Comparison of ENCODE assay signal across 18 cellular contexts in the genomic region with DNA sequence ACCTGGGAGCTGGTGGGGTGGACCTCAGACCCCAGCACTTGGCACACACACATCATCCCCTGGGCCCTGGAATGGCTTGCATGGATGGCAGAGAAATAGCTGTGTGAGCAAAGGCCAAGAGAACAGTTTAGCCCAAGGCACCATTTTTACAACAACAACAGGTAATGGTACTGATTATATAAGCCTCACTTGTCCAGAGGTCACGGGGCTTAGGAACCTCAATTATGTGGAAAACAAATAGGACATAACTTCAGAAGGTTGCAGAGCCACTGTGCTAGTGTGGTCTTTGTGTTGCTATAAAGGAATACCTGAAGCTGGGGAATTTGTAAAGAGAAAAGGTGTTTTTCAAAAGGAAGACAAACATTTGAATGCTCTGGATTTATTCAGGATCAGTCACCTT. TPM values are rescaled to one million over a fixed set of nuclear protein-coding genes. Genes with fewer than 3 reads are reported as not detected.
DNase-seq lines count a peak whose midpoint lies in the region; ATAC-seq and TF ChIP-seq lines count a peak whose summit lies in the region.
"Had no signal": no experiment of that assay in that cellular context is flagged by ENCODE, and none has a peak within 500 bp of the region (broad histone marks: within the 10 kb centered on the region; RNA-seq: fewer than 3 reads in every experiment).

No MANE protein-coding gene starts in this region.

- no peak for DNase-seq in activated CD8-positive, alpha-beta T cell treated with anti-CD3 and anti-CD28 coated beads, Interleukin-2, amount 10 ng/mL, durations not matched to agents 7 days and 5 days
- DNase-seq in activated CD8-positive, alpha-beta T cell treated with anti-CD3 and anti-CD28 coated beads for 36 hours = no peak
- DNase-seq in NCI-H69 (lab: John Stamatoyannopoulos, UW) (peak; percentile 65), neuronal stem cell (ENCODE audit: low spot score) (no peak), psoas muscle (no peak), NCI-H82 treated with DMSO at 0.1 percent for 48 hours (lab: John Stamatoyannopoulos, UW; ENCODE audit: unreplicated experiment) (no peak)
- no peak for DNase-seq in activated naive CD8-positive, alpha-beta T cell treated with anti-CD3 and anti-CD28 coated beads for 36 hours
- DNase-seq: AML-193; CD4-positive, alpha-beta T cell; DMS79; GDM1; H9; IMR-90 had no signal

- peaks cover 2% of the 10 kb centered on the region for H3K4me1 Mint-ChIP-seq in activated CD8-positive, alpha-beta T cell treated with anti-CD3 and anti-CD28 coated beads, Interleukin-2, amount 10 ng/mL, durations not matched to agents 7 days and 5 days (ENCODE audit: low read depth)
- peaks cover 4% of the 10 kb centered on the region for H3K4me1 Mint-ChIP-seq in activated CD8-positive, alpha-beta T cell treated with anti-CD3 and anti-CD28 coated beads for 36 hours (ENCODE audit: low read depth)
- H3K4me1 Mint-ChIP-seq in activated naive CD8-positive, alpha-beta T cell treated with anti-CD3 and anti-CD28 coated beads for 36 hours = peaks cover 3% of the 10 kb centered on the region

- H3K36me3 ChIP-seq in neuronal stem cell (replicated peaks in 1 of 2; ENCODE audit: control insufficient read depth in 2 of 2, insufficient read depth in 2 of 2, low read length in 2 of 2) = no peaks in the 10 kb centered on the region
- H3K36me3 ChIP-seq in psoas muscle (ENCODE audit: insufficient read depth in 1 of 2, low read depth in 1 of 2) = peaks cover 0 to 4% of the 10 kb centered on the region in 2 donors

- H2AFZ ChIP-seq in neuronal stem cell (ENCODE audit: low read length) = no peak overlapping the region

- no peak overlapping the region for H4K91ac ChIP-seq in neuronal stem cell (ENCODE audit: low read depth, low read length, poor library complexity)

- no peak overlapping the region for H2BK12ac ChIP-seq in neuronal stem cell (ENCODE audit: low read length)

- no peak overlapping the region for H2BK5ac ChIP-seq in neuronal stem cell (ENCODE audit: low read length)

- H4K8ac ChIP-seq in neuronal stem cell (ENCODE audit: low read depth, low read length) = no peak overlapping the region

- no peak for ATAC-seq in activated CD8-positive, alpha-beta T cell treated with anti-CD3 and anti-CD28 coated beads, Interleukin-2, amount 10 ng/mL, durations not matched to agents 7 days and 5 days
- ATAC-seq in activated CD8-positive, alpha-beta T cell treated with anti-CD3 and anti-CD28 coated beads for 36 hours = no peak
- no peak for ATAC-seq in psoas muscle
- ATAC-seq in HG02678 (IDR thresholded peaks at IDR 0.05; ENCODE audit: unreplicated experiment) = no peak
- ATAC-seq: A549 had no signal

- H3K36me3 Mint-ChIP-seq in activated CD8-positive, alpha-beta T cell treated with anti-CD3 and anti-CD28 coated beads, Interleukin-2, amount 10 ng/mL, durations not matched to agents 7 days and 5 days (ENCODE audit: low read depth) = no peaks in the 10 kb centered on the region
- no peaks in the 10 kb centered on the region for H3K36me3 Mint-ChIP-seq in activated CD8-positive, alpha-beta T cell treated with anti-CD3 and anti-CD28 coated beads for 36 hours (ENCODE audit: low read depth)
- H3K36me3 Mint-ChIP-seq in activated naive CD8-positive, alpha-beta T cell treated with anti-CD3 and anti-CD28 coated beads for 36 hours = no peaks in the 10 kb centered on the region

- no peak for TF ChIP-seq CTCF in activated CD8-positive, alpha-beta T cell treated with anti-CD3 and anti-CD28 coated beads for 36 hours (IDR thresholded peaks at IDR 0.05)
- no peak for TF ChIP-seq CTCF in psoas muscle (IDR thresholded peaks at IDR 0.05)

- H3K27me3 ChIP-seq in neuronal stem cell (ENCODE audit: control insufficient read depth in 3 of 3, insufficient read depth in 3 of 3, low read depth in 1 of 3, low read length in 3 of 3) (peaks cover 0 to 42% (median 0%) of the 10 kb centered on the region in 3 experiments), psoas muscle (ENCODE audit: insufficient read depth in 3 of 3, low read length in 2 of 3) (no peaks in the 10 kb centered on the region)

- H3K27me3 Mint-ChIP-seq in activated CD8-positive, alpha-beta T cell treated with anti-CD3 and anti-CD28 coated beads, Interleukin-2, amount 10 ng/mL, durations not matched to agents 7 days and 5 days (ENCODE audit: low read depth) = peaks cover 3% of the 10 kb centered on the region
- no peaks in the 10 kb centered on the region for H3K27me3 Mint-ChIP-seq in activated CD8-positive, alpha-beta T cell treated with anti-CD3 and anti-CD28 coated beads for 36 hours
- peaks cover 4% of the 10 kb centered on the region for H3K27me3 Mint-ChIP-seq in activated naive CD8-positive, alpha-beta T cell treated with anti-CD3 and anti-CD28 coated beads for 36 hours
- H3K27me3 Mint-ChIP-seq: CD4-positive, alpha-beta T cell had no signal

- H3K79me1 ChIP-seq in neuronal stem cell (ENCODE audit: low read depth, low read length) = no peaks in the 10 kb centered on the region

- H3K4ac ChIP-seq in neuronal stem cell (ENCODE audit: low read length) = no peak overlapping the region

- intact Hi-C loops in activated CD8-positive, alpha-beta T cell treated with anti-CD3 and anti-CD28 coated beads for 36 hours (cut with micrococcal nuclease) = no loop called here
- intact Hi-C loops in psoas muscle (cut with DNase I) = no loop called here

- no peak overlapping the region for H2AK5ac ChIP-seq in neuronal stem cell (ENCODE audit: low read depth, low read length)

- H2BK15ac ChIP-seq in neuronal stem cell (ENCODE audit: low read length) = no peak overlapping the region

- H3K14ac ChIP-seq in neuronal stem cell (ENCODE audit: low read length) = no peak overlapping the region

- no peaks in the 10 kb centered on the region for H3K9me3 Mint-ChIP-seq in activated CD8-positive, alpha-beta T cell treated with anti-CD3 and anti-CD28 coated beads, Interleukin-2, amount 10 ng/mL, durations not matched to agents 7 days and 5 days (ENCODE audit: insufficient read depth)
- H3K9me3 Mint-ChIP-seq in activated CD8-positive, alpha-beta T cell treated with anti-CD3 and anti-CD28 coated beads for 36 hours = no peaks in the 10 kb centered on the region
- no peaks in the 10 kb centered on the region for H3K9me3 Mint-ChIP-seq in activated naive CD8-positive, alpha-beta T cell treated with anti-CD3 and anti-CD28 coated beads for 36 hours
- H3K9me3 Mint-ChIP-seq: CD4-positive, alpha-beta T cell; H9 had no signal

- CTCF ChIA-PET in activated CD8-positive, alpha-beta T cell treated with anti-CD3 and anti-CD28 coated beads, Interleukin-2, amount 10 ng/mL, durations not matched to agents 7 days and 5 days (lab: Charles Lee) = no interaction called here
- CTCF ChIA-PET in activated CD8-positive, alpha-beta T cell treated with anti-CD3 and anti-CD28 coated beads for 36 hours (lab: Charles Lee) = no interaction called here

- no peak overlapping the region for H3K9ac ChIP-seq in neuronal stem cell (ENCODE audit: low read depth, low read length, poor library complexity)

- H3K27ac Mint-ChIP-seq in activated CD8-positive, alpha-beta T cell treated with anti-CD3 and anti-CD28 coated beads, Interleukin-2, amount 10 ng/mL, durations not matched to agents 7 days and 5 days = peak overlapping the region; percentile 12
- no peak overlapping the region for H3K27ac Mint-ChIP-seq in activated CD8-positive, alpha-beta T cell treated with anti-CD3 and anti-CD28 coated beads for 36 hours
- H3K27ac Mint-ChIP-seq in activated naive CD8-positive, alpha-beta T cell treated with anti-CD3 and anti-CD28 coated beads for 36 hours = no peak overlapping the region
- H3K27ac Mint-ChIP-seq: CD4-positive, alpha-beta T cell; H9 had no signal

- H3K4me2 ChIP-seq in neuronal stem cell (ENCODE audit: insufficient read depth, low read length, poor library complexity, severe bottlenecking) = no peak overlapping the region
- H3K4me2 ChIP-seq: A549 had no signal

- no peak overlapping the region for H3K23ac ChIP-seq in neuronal stem cell (ENCODE audit: low read depth, low read length, poor library complexity)

- H3K4me3 ChIP-seq in neuronal stem cell (ENCODE audit: low read length in 2 of 2) = no peak overlapping the region
- no peak overlapping the region for H3K4me3 ChIP-seq in psoas muscle
- H3K4me3 ChIP-seq: A549 had no signal

- no peak overlapping the region for H3K4me3 Mint-ChIP-seq in activated CD8-positive, alpha-beta T cell treated with anti-CD3 and anti-CD28 coated beads, Interleukin-2, amount 10 ng/mL, durations not matched to agents 7 days and 5 days
- H3K4me3 Mint-ChIP-seq in activated CD8-positive, alpha-beta T cell treated with anti-CD3 and anti-CD28 coated beads for 36 hours = no peak overlapping the region
- H3K4me3 Mint-ChIP-seq in activated naive CD8-positive, alpha-beta T cell treated with anti-CD3 and anti-CD28 coated beads for 36 hours = no peak overlapping the region
- H3K4me3 Mint-ChIP-seq: CD4-positive, alpha-beta T cell; H9 had no signal

- H3K9me3 ChIP-seq in neuronal stem cell (replicated peaks in 1 of 2; ENCODE audit: control insufficient read depth in 2 of 2, insufficient read depth in 1 of 2, low read depth in 1 of 2, low read length in 2 of 2) = no peaks in the 10 kb centered on the region
- H3K9me3 ChIP-seq in psoas muscle = no peaks in the 10 kb centered on the region
- H3K9me3 ChIP-seq: A549 had no signal

- H2BK120ac ChIP-seq in neuronal stem cell (ENCODE audit: low read depth, low read length) = peak overlapping the region; percentile 73

- peak overlapping the region; percentile 45 for H3K18ac ChIP-seq in neuronal stem cell (ENCODE audit: low read length)

- H3K4me1 ChIP-seq in neuronal stem cell (ENCODE audit: control insufficient read depth in 2 of 2, insufficient read depth in 1 of 2, low read depth in 1 of 2, low read length in 2 of 2) (peaks cover 7 to 20% of the 10 kb centered on the region in 2 donors), psoas muscle (peaks cover 91% of the 10 kb centered on the region)

- POLR2A ChIA-PET in activated CD8-positive, alpha-beta T cell treated with anti-CD3 and anti-CD28 coated beads, Interleukin-2, amount 10 ng/mL, durations not matched to agents 7 days and 5 days (lab: Charles Lee) = no interaction called here
- POLR2A ChIA-PET in activated CD8-positive, alpha-beta T cell treated with anti-CD3 and anti-CD28 coated beads for 36 hours (lab: Charles Lee) = no interaction called here

- H3K27ac ChIP-seq in neuronal stem cell (replicated peaks; ENCODE audit: low read length) (no peak overlapping the region), psoas muscle (peak overlapping the region; percentile 86)
- H3K27ac ChIP-seq: 22Rv1, A549, C4-2B, HL-60 had no signal

- no CpG with 5 or more reads among the region's 1 CpG for WGBS in neuronal stem cell (ENCODE audit: extremely low coverage in 2 of 2, insufficient read length in 2 of 2, insufficient replicate concordance in 1 of 2), 2 donors
- 24 to 68% (median 44%) methylated on average over 1 of the region's 1 CpG for WGBS in psoas muscle, 3 donors

RNA-seq across cellular contexts. Expression of a gene that starts 13.2 kb away (rescaled TPM):
- under 1 TPM; 0.13 TPM for total RNA-seq in activated CD8-positive, alpha-beta T cell treated with anti-CD3 and anti-CD28 coated beads, Interleukin-2, amount 10 ng/mL, durations not matched to agents 7 days and 5 days
- under 1 TPM; 0.18 to 0.34 TPM for total RNA-seq in activated CD8-positive, alpha-beta T cell treated with anti-CD3 and anti-CD28 coated beads for 36 hours
- 0.47 TPM for polyA plus RNA-seq in neuronal stem cell (2013, experiment 1 of 2)
- 0.54 TPM for polyA plus RNA-seq in neuronal stem cell (2013, experiment 2 of 2)
- total RNA-seq in psoas muscle = 10 to 100 TPM; 12.3 to 47.4 (median 22.8) TPM
- polyA plus RNA-seq in psoas muscle = 10 to 100 TPM in 1 of 3 donors, 1 to 10 TPM in 2; 8.6 to 15.7 (median 8.9) TPM
- under 1 TPM; 0.60 to 0.90 TPM for total RNA-seq in activated naive CD8-positive, alpha-beta T cell treated with anti-CD3 and anti-CD28 coated beads for 36 hours
- total RNA-seq: CD4-positive, alpha-beta T cell had no signal

Comparison
In these comparisons a context has a peak if more than half of its experiments do, and no peak if none do; other contexts are left out.
1. RNA of a gene that starts 13.2 kb away (total RNA-seq): 12.3 to 47.4 TPM in psoas muscle; 0.60 to 0.90 TPM in activated naive CD8-positive, alpha-beta T cell treated with anti-CD3 and anti-CD28 coated beads for 36 hours, 0.18 to 0.34 TPM in activated CD8-positive, alpha-beta T cell treated with anti-CD3 and anti-CD28 coated beads for 36 hours and 0.13 TPM in activated CD8-positive, alpha-beta T cell treated with anti-CD3 and anti-CD28 coated beads, Interleukin-2, amount 10 ng/mL, durations not matched to agents 7 days and 5 days; every median in the first group is over 4 times any median in the second.